Comparison of ENCODE assay signal across 13 cellular contexts in genomic region chr15:60648928-60649679, GRCh38.
A peak's percentile ranks its signal among the peaks of the same experiment; 100 is the strongest.
DNase-seq lines count a peak whose midpoint lies in the region; ATAC-seq lines count a peak whose summit lies in the region.
"Had no signal": no experiment of that assay in that cellular context is flagged by ENCODE, and none has a peak within 500 bp of the region (broad histone marks: within the 10 kb centered on the region; RNA-seq: fewer than 3 reads in every experiment).

No MANE protein-coding gene starts in this region.

- no peak overlapping the region for H4K91ac ChIP-seq in neuronal stem cell (ENCODE audit: low read depth, low read length, poor library complexity)

- H3K4me2 ChIP-seq in neuronal stem cell (ENCODE audit: insufficient read depth, low read length, poor library complexity, severe bottlenecking): no peak overlapping the region

- no peaks in the 10 kb centered on the region for H3K27me3 ChIP-seq in neuronal stem cell (ENCODE audit: control insufficient read depth in 3 of 3, insufficient read depth in 3 of 3, low read depth in 1 of 3, low read length in 3 of 3)

- H3K79me1 ChIP-seq in neuronal stem cell (ENCODE audit: low read depth, low read length): no peaks in the 10 kb centered on the region

- no peak overlapping the region for H3K4me3 ChIP-seq in neuronal stem cell (ENCODE audit: low read length in 2 of 2)

- no peaks in the 10 kb centered on the region for H3K9me3 ChIP-seq in neuronal stem cell (replicated peaks in 1 of 2; ENCODE audit: control insufficient read depth in 2 of 2, insufficient read depth in 1 of 2, low read depth in 1 of 2, low read length in 2 of 2)

- no peak overlapping the region for H2AFZ ChIP-seq in neuronal stem cell (ENCODE audit: low read length)

- no peak overlapping the region for H3K14ac ChIP-seq in neuronal stem cell (ENCODE audit: low read length)

- no peak overlapping the region for H4K8ac ChIP-seq in neuronal stem cell (ENCODE audit: low read depth, low read length)

- H2BK5ac ChIP-seq in neuronal stem cell (ENCODE audit: low read length): no peak overlapping the region

- no peak overlapping the region for H3K23ac ChIP-seq in neuronal stem cell (ENCODE audit: low read depth, low read length, poor library complexity)

- H3K4me3 Mint-ChIP-seq in activated CD8-positive, alpha-beta T cell treated with anti-CD3 and anti-CD28 coated beads, Interleukin-2, amount 10 ng/mL, durations not matched to agents 7 days and 5 days: peak overlapping the region; percentile 70
- H3K4me3 Mint-ChIP-seq in naive thymus-derived CD8-positive, alpha-beta T cell: peak overlapping the region in 8 of 10 donors; percentile 64 to 85 (median 74)

- no peaks in the 10 kb centered on the region for H3K36me3 Mint-ChIP-seq in activated CD8-positive, alpha-beta T cell treated with anti-CD3 and anti-CD28 coated beads, Interleukin-2, amount 10 ng/mL, durations not matched to agents 7 days and 5 days (ENCODE audit: low read depth)
- peaks cover 0 to 2% (median 0%) of the 10 kb centered on the region in 3 donors for H3K36me3 Mint-ChIP-seq in naive thymus-derived CD8-positive, alpha-beta T cell

- peak overlapping the region; percentile 74 for H3K27ac Mint-ChIP-seq in activated CD8-positive, alpha-beta T cell treated with anti-CD3 and anti-CD28 coated beads, Interleukin-2, amount 10 ng/mL, durations not matched to agents 7 days and 5 days
- H3K27ac Mint-ChIP-seq in naive thymus-derived CD8-positive, alpha-beta T cell: peak overlapping the region; percentile 34 to 94 (median 89)

- H3K27ac ChIP-seq in neuronal stem cell (replicated peaks; ENCODE audit: low read length): no peak overlapping the region
- H3K27ac ChIP-seq: VCaP had no signal

- POLR2A ChIA-PET in activated CD8-positive, alpha-beta T cell treated with anti-CD3 and anti-CD28 coated beads, Interleukin-2, amount 10 ng/mL, durations not matched to agents 7 days and 5 days (lab: Charles Lee): interaction anchor here (0.6 to 1.5 kb wide), 6 partner anchors 57 to 267 kb away, joined by 3 to 4 read pairs (median 3); no protein-coding TSS in a partner anchor
- POLR2A ChIA-PET in naive thymus-derived CD8-positive, alpha-beta T cell (lab: Charles Lee): interaction anchor here (1.6 to 1.7 kb wide), 2 partner anchors 54 to 56 kb away, joined by 4 to 5 read pairs; no protein-coding TSS in a partner anchor

- no peaks in the 10 kb centered on the region for H3K27me3 Mint-ChIP-seq in activated CD8-positive, alpha-beta T cell treated with anti-CD3 and anti-CD28 coated beads, Interleukin-2, amount 10 ng/mL, durations not matched to agents 7 days and 5 days (ENCODE audit: low read depth)
- no peaks in the 10 kb centered on the region for H3K27me3 Mint-ChIP-seq in naive thymus-derived CD8-positive, alpha-beta T cell

- CTCF ChIA-PET in activated CD8-positive, alpha-beta T cell treated with anti-CD3 and anti-CD28 coated beads, Interleukin-2, amount 10 ng/mL, durations not matched to agents 7 days and 5 days (lab: Charles Lee): interaction anchor here (0.7 to 4.5 kb wide), 12 partner anchors 11 to 287 kb away, joined by 3 to 28 read pairs (median 5); no protein-coding TSS in a partner anchor

- no peak overlapping the region for H3K18ac ChIP-seq in neuronal stem cell (ENCODE audit: low read length)

- no peak overlapping the region for H2BK12ac ChIP-seq in neuronal stem cell (ENCODE audit: low read length)

- no peaks in the 10 kb centered on the region for H3K9me3 Mint-ChIP-seq in activated CD8-positive, alpha-beta T cell treated with anti-CD3 and anti-CD28 coated beads, Interleukin-2, amount 10 ng/mL, durations not matched to agents 7 days and 5 days (ENCODE audit: insufficient read depth)
- no peaks in the 10 kb centered on the region for H3K9me3 Mint-ChIP-seq in naive thymus-derived CD8-positive, alpha-beta T cell

- H2AK5ac ChIP-seq in neuronal stem cell (ENCODE audit: low read depth, low read length): no peak overlapping the region

- H3K4me1 ChIP-seq in neuronal stem cell (ENCODE audit: control insufficient read depth in 2 of 2, insufficient read depth in 1 of 2, low read depth in 1 of 2, low read length in 2 of 2): peaks cover 6 to 16% of the 10 kb centered on the region in 2 donors

- H3K9ac ChIP-seq in neuronal stem cell (ENCODE audit: low read depth, low read length, poor library complexity): no peak overlapping the region

- no peak overlapping the region for H3K4ac ChIP-seq in neuronal stem cell (ENCODE audit: low read length)

- H2BK120ac ChIP-seq in neuronal stem cell (ENCODE audit: low read depth, low read length): no peak overlapping the region

- no peaks in the 10 kb centered on the region for H3K36me3 ChIP-seq in neuronal stem cell (replicated peaks in 1 of 2; ENCODE audit: control insufficient read depth in 2 of 2, insufficient read depth in 2 of 2, low read length in 2 of 2)

- peak; percentile 83 for DNase-seq in DMS79 (lab: John Stamatoyannopoulos, UW)
- DNase-seq in activated CD8-positive, alpha-beta T cell treated with anti-CD3 and anti-CD28 coated beads, Interleukin-2, amount 10 ng/mL, durations not matched to agents 7 days and 5 days: no peak
- peak in 1 of 10 donors; percentile 1 for DNase-seq in naive thymus-derived CD8-positive, alpha-beta T cell
- no peak for DNase-seq in anterior cingulate cortex (lab: John Stamatoyannopoulos, UW)
- no peak for DNase-seq in GM19240 (ENCODE audit: insufficient read length, low spot score)
- no peak for DNase-seq in neuronal stem cell (ENCODE audit: low spot score)
- DNase-seq: Calu3, NCI-H446 treated with DMSO at 0.1 percent for 48 hours, right cardiac atrium had no signal

- H2BK15ac ChIP-seq in neuronal stem cell (ENCODE audit: low read length): no peak overlapping the region

- no CpG with 5 or more reads among the region's 7 CpGs for WGBS in neuronal stem cell (ENCODE audit: extremely low coverage in 2 of 2, insufficient read length in 2 of 2, insufficient replicate concordance in 1 of 2), 2 donors

- ATAC-seq in GM21515 (IDR thresholded peaks at IDR 0.05; ENCODE audit: unreplicated experiment) (peak; percentile 25), HG03521 (IDR thresholded peaks at IDR 0.05; ENCODE audit: unreplicated experiment) (no peak)
- ATAC-seq in activated CD8-positive, alpha-beta T cell treated with anti-CD3 and anti-CD28 coated beads, Interleukin-2, amount 10 ng/mL, durations not matched to agents 7 days and 5 days: peak; percentile 37
- no peak for ATAC-seq in naive thymus-derived CD8-positive, alpha-beta T cell
- ATAC-seq: right cardiac atrium, Right ventricle myocardium inferior had no signal

- H3K4me1 Mint-ChIP-seq in activated CD8-positive, alpha-beta T cell treated with anti-CD3 and anti-CD28 coated beads, Interleukin-2, amount 10 ng/mL, durations not matched to agents 7 days and 5 days (ENCODE audit: low read depth): peaks cover 41% of the 10 kb centered on the region
- H3K4me1 Mint-ChIP-seq in naive thymus-derived CD8-positive, alpha-beta T cell: peaks cover 16 to 41% (median 36%) of the 10 kb centered on the region in 4 donors

Comparison
In these comparisons a context has a peak if more than half of its experiments do, and no peak if none do; other contexts are left out.
1. ATAC-seq: peak in GM21515 (single experiment) and activated CD8-positive, alpha-beta T cell treated with anti-CD3 and anti-CD28 coated beads, Interleukin-2, amount 10 ng/mL, durations not matched to agents 7 days and 5 days (single experiment); none in naive thymus-derived CD8-positive, alpha-beta T cell (0 of 2) and HG03521 (single experiment).